ENCODE assay signal across 8 cellular contexts in genomic region chr1:13700521-13701273, GRCh38. TPM values are rescaled to one million over a fixed set of nuclear protein-coding genes. Genes with fewer than 3 reads are reported as not detected.
A peak's percentile ranks its signal among the peaks of the same experiment; 100 is the strongest.
DNase-seq lines count a peak whose midpoint lies in the region; FAIRE-seq and TF ChIP-seq lines count a peak whose summit lies in the region.

No MANE protein-coding gene starts in this region.

- peaks cover 46% of the 10 kb centered on the region for H3K79me2 ChIP-seq in GM23248 (ENCODE audit: insufficient read depth)

- H3K9me3 ChIP-seq in GM23248 (ENCODE audit: low read depth) (no peaks in the 10 kb centered on the region), thymus (ENCODE audit: control insufficient read depth) (no peaks in the 10 kb centered on the region)

- TF ChIP-seq CTCF in foreskin fibroblast (IDR thresholded peaks at IDR 0.05; ENCODE audit: low read depth, low read length), result no peak

- H3K27me3 Mint-ChIP-seq in activated T-helper 2 cell treated with anti-CD3 and anti-CD28 coated beads, Interferon-gamma antibody, Interleukin-2, Interleukin-4, amounts not matched to agents 10 μg/mL and 5 μg/mL and 100 μg/mL, durations not matched to agents 14 hours and 24 hours and 36 hours (ENCODE audit: low read depth), result peaks cover 3% of the 10 kb centered on the region

- H3K27ac Mint-ChIP-seq in activated T-helper 2 cell treated with anti-CD3 and anti-CD28 coated beads, Interferon-gamma antibody, Interleukin-2, Interleukin-4, amounts not matched to agents 10 μg/mL and 5 μg/mL and 100 μg/mL, durations not matched to agents 14 hours and 24 hours and 36 hours, result peak overlapping the region; percentile 96

- peaks cover 13% of the 10 kb centered on the region for H3K9me3 Mint-ChIP-seq in activated T-helper 2 cell treated with anti-CD3 and anti-CD28 coated beads, Interferon-gamma antibody, Interleukin-2, Interleukin-4, amounts not matched to agents 10 μg/mL and 5 μg/mL and 100 μg/mL, durations not matched to agents 14 hours and 24 hours and 36 hours

- peak; percentile 29 for DNase-seq in ELR (ENCODE audit: low read depth)
- DNase-seq in GM23248, result peak; percentile 63
- DNase-seq in NCI-H82 (lab: John Stamatoyannopoulos, UW), result peak; percentile 70
- no peak for DNase-seq in activated T-helper 2 cell treated with anti-CD3 and anti-CD28 coated beads, Interferon-gamma antibody, Interleukin-2, Interleukin-4, amounts not matched to agents 10 μg/mL and 5 μg/mL and 100 μg/mL, durations not matched to agents 14 hours and 24 hours and 36 hours (ENCODE audit: low spot score)
- DNase-seq in foreskin fibroblast, result peak in 1 of 2 donors; percentile 67
- peak in 46 of 56 donors; percentile 5 to 81 (median 46) for DNase-seq in nucleus accumbens (lab: John Stamatoyannopoulos, UW)
- DNase-seq in urothelium cell line (ENCODE audit: low spot score), result no peak

- H3K4me1 Mint-ChIP-seq in activated T-helper 2 cell treated with anti-CD3 and anti-CD28 coated beads, Interferon-gamma antibody, Interleukin-2, Interleukin-4, amounts not matched to agents 10 μg/mL and 5 μg/mL and 100 μg/mL, durations not matched to agents 14 hours and 24 hours and 36 hours (ENCODE audit: low read depth), result peaks cover 40% of the 10 kb centered on the region

- intact Hi-C loops in activated T-helper 2 cell treated with anti-CD3 and anti-CD28 coated beads, Interferon-gamma antibody, Interleukin-2, Interleukin-4, amounts not matched to agents 10 μg/mL and 5 μg/mL and 100 μg/mL, durations not matched to agents 14 hours and 24 hours and 36 hours (cut with micrococcal nuclease), result loop anchor here (1.0 kb wide), 2 partner anchors 31 to 49 kb away; no protein-coding TSS in a partner anchor

- H3K36me3 Mint-ChIP-seq in activated T-helper 2 cell treated with anti-CD3 and anti-CD28 coated beads, Interferon-gamma antibody, Interleukin-2, Interleukin-4, amounts not matched to agents 10 μg/mL and 5 μg/mL and 100 μg/mL, durations not matched to agents 14 hours and 24 hours and 36 hours (ENCODE audit: low read depth), result peaks cover 20% of the 10 kb centered on the region

- in situ Hi-C loops in GM23248 (cut with MboI), result no loop called here

- peak overlapping the region; percentile 90 for H3K9ac ChIP-seq in GM23248

- H4K20me1 ChIP-seq in GM23248 (ENCODE audit: insufficient read depth), result no peaks in the 10 kb centered on the region

- no peaks in the 10 kb centered on the region for H3K27me3 ChIP-seq in GM23248 (replicated peaks; ENCODE audit: insufficient read depth)
- H3K27me3 ChIP-seq in thymus (ENCODE audit: control insufficient read depth, insufficient read depth), result no peaks in the 10 kb centered on the region

- WGBS in GM23248 (ENCODE audit: low coverage in 1 of 2, low lambda C conversion rate in 2 of 2, missing lambda C conversion rate in 2 of 2), 2 experiments, result 3 to 4% methylated on average over 31 to 43 of the region's 48 CpGs
- WGBS in thymus, result 7% methylated on average over 48 of the region's 48 CpGs

- peaks cover 19% of the 10 kb centered on the region; the same call in 1 of the 2 replicates for H3F3A ChIP-seq in GM23248 (ENCODE audit: insufficient read depth)

- H3K4me1 ChIP-seq in GM23248 (ENCODE audit: insufficient read depth), result no peaks in the 10 kb centered on the region
- H3K4me1 ChIP-seq in thymus (ENCODE audit: control insufficient read depth, insufficient read depth, low read length), result peaks cover 8% of the 10 kb centered on the region

- H2AFZ ChIP-seq in GM23248, result peak overlapping the region; percentile 97

- H3K9me2 ChIP-seq in GM23248 (ENCODE audit: insufficient read depth), result no peaks in the 10 kb centered on the region

- H3K27ac ChIP-seq in GM23248, result peak overlapping the region; percentile 87
- peak overlapping the region; percentile 96 for H3K27ac ChIP-seq in thymus (ENCODE audit: low read depth)

- FAIRE-seq in urothelium cell line (lab: Jason Lieb, UNC), result no peak

- H3K4me2 ChIP-seq in GM23248 (ENCODE audit: unreplicated experiment), result peak overlapping the region; percentile 94

- H3K4me3 ChIP-seq in GM23248, result peak overlapping the region; percentile 84
- peak overlapping the region; percentile 66 to 69 for H3K4me3 ChIP-seq in foreskin fibroblast (ENCODE audit: low read depth in 1 of 2, low read length in 2 of 2)
- peak overlapping the region; percentile 95 for H3K4me3 ChIP-seq in thymus (ENCODE audit: low read length)

- H3K4me3 Mint-ChIP-seq in activated T-helper 2 cell treated with anti-CD3 and anti-CD28 coated beads, Interferon-gamma antibody, Interleukin-2, Interleukin-4, amounts not matched to agents 10 μg/mL and 5 μg/mL and 100 μg/mL, durations not matched to agents 14 hours and 24 hours and 36 hours (ENCODE audit: low read depth), result peak overlapping the region; percentile 94

- H3K36me3 ChIP-seq in GM23248 (ENCODE audit: low read depth), result no peaks in the 10 kb centered on the region
- no peaks in the 10 kb centered on the region for H3K36me3 ChIP-seq in thymus (ENCODE audit: control insufficient read depth, insufficient read depth)

RNA-seq across cellular contexts. Expression of gene PRDM2, which starts 0.7 kb away (rescaled TPM):
- total RNA-seq in GM23248 (2014; rRNA removed; shearing (Covaris generic)), result 9.7 and 11.0 TPM in 2 replicates
- polyA plus RNA-seq in GM23248 (2016; fragmentation: Nextera tagmentation; extraction: Ambion mirVana) (14.0 and 15.1 TPM in 2 replicates), thymus (25.5 TPM)
- total RNA-seq in activated T-helper 2 cell treated with anti-CD3 and anti-CD28 coated beads, Interferon-gamma antibody, Interleukin-2, Interleukin-4, amounts not matched to agents 10 μg/mL and 5 μg/mL and 100 μg/mL, durations not matched to agents 14 hours and 24 hours and 36 hours, result 45.0 and 47.3 TPM in 2 replicates

Comparison
In these comparisons a context has a peak if more than half of its experiments do, and no peak if none do; other contexts are left out.
1. DNase-seq: peak in ELR (single experiment), GM23248 (single experiment), NCI-H82 (single experiment) and nucleus accumbens (46 of 56); none in activated T-helper 2 cell treated with anti-CD3 and anti-CD28 coated beads, Interferon-gamma antibody, Interleukin-2, Interleukin-4, amounts not matched to agents 10 μg/mL and 5 μg/mL and 100 μg/mL, durations not matched to agents 14 hours and 24 hours and 36 hours (single experiment) and urothelium cell line (single experiment).
2. Peak in every context shown above with its lines, with median percentiles within 50 percentile points of each other: H3K4me3 ChIP-seq.